ENCODE assay signal across 1 cellular context in genomic region chr19:41591951-41592562, GRCh38.
TF ChIP-seq lines count a peak whose summit lies in the region.

No MANE protein-coding gene starts in this region.

TF ChIP-seq in WTC11, 78 proteins besides CTCF, POLR2A, EP300 and RAD21 (continued from another document):
- no peak for TF ChIP-seq USF1 (CRISPR knock-in tag; IDR thresholded peaks at IDR 0.05)
